In genomic region chr14:31560759-31561154, GRCh38 we compare ENCODE assay signal across 8 cellular contexts. TPM values are rescaled to one million over a fixed set of nuclear protein-coding genes. Genes with fewer than 3 reads are reported as not detected.
A peak's percentile ranks its signal among the peaks of the same experiment; 100 is the strongest.
DNase-seq lines count a peak whose midpoint lies in the region; ATAC-seq and TF ChIP-seq lines count a peak whose summit lies in the region.

No MANE protein-coding gene starts in this region.

- DNase-seq in DMS 273 (lab: John Stamatoyannopoulos, UW; ENCODE audit: unreplicated experiment) (peak; percentile 36), DMS 273 treated with DMSO at 0.1 percent for 48 hours (lab: John Stamatoyannopoulos, UW) (no peak), chondrocyte (ENCODE audit: low spot score) (no peak), NK-92 (lab: John Stamatoyannopoulos, UW; ENCODE audit: unreplicated experiment) (no peak)
- peak in 1 of 10 donors; percentile 7 for DNase-seq in naive thymus-derived CD8-positive, alpha-beta T cell
- no peak for DNase-seq in activated CD4-positive, CD25-positive, alpha-beta regulatory T cell (lab: John Stamatoyannopoulos, UW)

- no peaks in the 10 kb centered on the region for H3K4me1 ChIP-seq in HUES6 (ENCODE audit: control insufficient read depth, insufficient read depth, low read length)

- TF ChIP-seq CTCF in chondrocyte (IDR thresholded peaks at IDR 0.05) = no peak

- POLR2A ChIA-PET in naive thymus-derived CD8-positive, alpha-beta T cell (lab: Charles Lee) = interaction anchor here (1.7 kb wide), 1 partner anchor 140 kb away, joined by 7 read pairs; the partner anchor contains the start of gene HEATR5A

- no peak for ATAC-seq in naive thymus-derived CD8-positive, alpha-beta T cell
- ATAC-seq in GM19463 (IDR thresholded peaks at IDR 0.05; ENCODE audit: unreplicated experiment) = no peak

- peaks cover 25% of the 10 kb centered on the region for H3K4me1 Mint-ChIP-seq in chondrocyte (ENCODE audit: low read depth)
- H3K4me1 Mint-ChIP-seq in naive thymus-derived CD8-positive, alpha-beta T cell = peaks cover 15 to 40% (median 33%) of the 10 kb centered on the region in 4 donors

- peak overlapping the region; percentile 98 for H3K27ac Mint-ChIP-seq in chondrocyte (ENCODE audit: unreplicated experiment)
- peak overlapping the region; percentile 93 to 100 (median 99) for H3K27ac Mint-ChIP-seq in naive thymus-derived CD8-positive, alpha-beta T cell

- H3K27me3 ChIP-seq in HUES6 (ENCODE audit: control insufficient read depth, insufficient read depth, low read length) = no peaks in the 10 kb centered on the region; the same call in 1 of the 2 replicates

- H3K4me3 ChIP-seq in HUES6 (ENCODE audit: low read depth, low read length) = peak overlapping the region; percentile 94

- H3K27ac ChIP-seq in HUES6 (ENCODE audit: low read depth, low read length) = peak overlapping the region; percentile 59; the same call in 1 of the 2 replicates

- peaks cover 6% of the 10 kb centered on the region for H3K27me3 Mint-ChIP-seq in chondrocyte (ENCODE audit: low read depth)
- peaks cover 3 to 26% (median 10%) of the 10 kb centered on the region in 5 donors for H3K27me3 Mint-ChIP-seq in naive thymus-derived CD8-positive, alpha-beta T cell

- H3K9me3 ChIP-seq in HUES6 (ENCODE audit: control insufficient read depth, insufficient read depth, low read depth, low read length) = no peaks in the 10 kb centered on the region

- no peaks in the 10 kb centered on the region for H3K36me3 ChIP-seq in HUES6 (ENCODE audit: control insufficient read depth, insufficient read depth, low read length)

- H3K36me3 Mint-ChIP-seq in chondrocyte (ENCODE audit: low read depth) = no peaks in the 10 kb centered on the region
- peaks cover 0 to 14% (median 2%) of the 10 kb centered on the region in 3 donors for H3K36me3 Mint-ChIP-seq in naive thymus-derived CD8-positive, alpha-beta T cell

- H3K4me3 Mint-ChIP-seq in chondrocyte (ENCODE audit: unreplicated experiment) = peak overlapping the region; percentile 96
- peak overlapping the region; percentile 89 to 98 (median 94) for H3K4me3 Mint-ChIP-seq in naive thymus-derived CD8-positive, alpha-beta T cell

- H3K9me3 Mint-ChIP-seq in chondrocyte (ENCODE audit: low read depth) = no peaks in the 10 kb centered on the region
- H3K9me3 Mint-ChIP-seq in naive thymus-derived CD8-positive, alpha-beta T cell = no peaks in the 10 kb centered on the region

- H3K9ac ChIP-seq in HUES6 (ENCODE audit: low read length) = peak overlapping the region; percentile 84

RNA-seq across cellular contexts. Expression of gene NUBPL, which starts 0.4 kb away (rescaled TPM):
- 9.3 to 13.9 TPM (median 9.8 TPM) in 3 replicates for total RNA-seq in chondrocyte
- total RNA-seq in naive thymus-derived CD8-positive, alpha-beta T cell = 10 to 100 TPM in 1 of 2 experiments, 1 to 10 TPM in 1; 8.0 to 11.3 TPM
- 1 to 10 TPM; 6.7 to 9.1 (median 8.6) TPM for polyA plus RNA-seq in naive thymus-derived CD8-positive, alpha-beta T cell
